8 cellular contexts compared by ENCODE assay signal in genomic region chr15:64152507-64153387, GRCh38. TPM values are rescaled to one million over a fixed set of nuclear protein-coding genes. Genes with fewer than 3 reads are reported as not detected.
DNase-seq lines count a peak whose midpoint lies in the region; ATAC-seq, FAIRE-seq and TF ChIP-seq lines count a peak whose summit lies in the region.

No MANE protein-coding gene starts in this region.

- in situ Hi-C loops in GM12878 (cut with MboI): no loop called here

- CTCF ChIA-PET in GM12878 (lab: Yijun Ruan, JAX): interaction anchor here (0.6 to 5.6 kb wide), 39 partner anchors 9 to 920 kb away, joined by 3 to 98 read pairs (median 4); partner anchors contain the start of genes CIAO2A, PPIB and SNX1

- H3K9me2 ChIP-seq in Karpas-422 (replicated peaks; ENCODE audit: insufficient read depth, low read length): no peaks in the 10 kb centered on the region

- WGBS in GM12878 (ENCODE audit: insufficient coverage, insufficient replicate concordance, low lambda C conversion rate, missing lambda C conversion rate): 1% methylated on average over 24 of the region's 27 CpGs

- TF ChIP-seq RAD21 in GM12878 (IDR thresholded peaks at IDR 0.05; ENCODE audit: insufficient read depth, low read depth, low read length): no peak

- H3K4me3 ChIP-seq in Karpas-422 (ENCODE audit: low read length) (peak overlapping the region; percentile 91), GM12878 (peak overlapping the region; percentile 82), mononuclear cell (ENCODE audit: low read length) (peak overlapping the region; percentile 41)

- peak overlapping the region; percentile 88 for H3K4me2 ChIP-seq in Karpas-422 (ENCODE audit: low read depth, low read length, poor library complexity, severe bottlenecking)
- peak overlapping the region; percentile 82 for H3K4me2 ChIP-seq in GM12878 (ENCODE audit: control insufficient read depth, insufficient read depth)

- peaks cover 49% of the 10 kb centered on the region for H3K4me1 ChIP-seq in Karpas-422 (ENCODE audit: low read length)
- peaks cover 35% of the 10 kb centered on the region for H3K4me1 ChIP-seq in GM12878 (ENCODE audit: control insufficient read depth, insufficient read depth, low read length)
- peaks cover 53% of the 10 kb centered on the region for H3K4me1 ChIP-seq in mononuclear cell (ENCODE audit: insufficient read depth, low read length)

- SMC1A ChIA-PET in GM12878 (lab: Charles Lee; ENCODE audit: uncharacterized antibody, unreplicated experiment): interaction anchor here (0.7 to 2.7 kb wide), 18 partner anchors 8 to 575 kb away, joined by 3 to 19 read pairs (median 4); partner anchors contain the start of genes DAPK2 and PPIB

- TF ChIP-seq POLR2A in GM19193 (IDR thresholded peaks at IDR 0.05; ENCODE audit: extremely low read depth, insufficient read depth, insufficient read length) (peak; percentile 44), GM12878 (IDR thresholded peaks at IDR 0.05; ENCODE audit: low read depth, low read length) (0 out of 2 replicates have a peak, but pooled peaks have one; percentile 3)

- BruUV-seq in GM12878 (replicated peaks; lab: Mats Ljungman, UMichigan): no TSS peak

- peak; percentile 2 for DNase-seq in DMS153 treated with DMSO at 0.1 percent for 48 hours (lab: John Stamatoyannopoulos, UW; ENCODE audit: unreplicated experiment)
- peak; percentile 90 for DNase-seq in Karpas-422
- no peak for DNase-seq in GM12878 (ENCODE audit: low read depth, low spot score)
- DNase-seq in midbrain (lab: John Stamatoyannopoulos, UW): no peak
- no peak for DNase-seq in epidermal melanocyte (ENCODE audit: insufficient read length, low spot score)
- DNase-seq in kidney glomerular epithelial cell (lab: John Stamatoyannopoulos, UW): no peak

- no peaks in the 10 kb centered on the region for H3K9me3 ChIP-seq in Karpas-422 (ENCODE audit: low read length)
- H3K9me3 ChIP-seq in GM12878 (replicated peaks; ENCODE audit: control insufficient read depth, insufficient read depth, low read length): no peaks in the 10 kb centered on the region
- H3K9me3 ChIP-seq in mononuclear cell (ENCODE audit: low read depth, low read length): no peaks in the 10 kb centered on the region

- H2AFZ ChIP-seq in Karpas-422 (ENCODE audit: low read length): peak overlapping the region; percentile 37; the same call in 1 of the 2 replicates
- peak overlapping the region; percentile 85 for H2AFZ ChIP-seq in GM12878 (ENCODE audit: control insufficient read depth, low read depth, low read length)

- H3K27me3 ChIP-seq in Karpas-422 (ENCODE audit: low read length): no peaks in the 10 kb centered on the region
- no peaks in the 10 kb centered on the region for H3K27me3 ChIP-seq in GM12878 (replicated peaks in 1 of 2; ENCODE audit: control insufficient read depth in 2 of 2, insufficient read depth in 2 of 2, low read length in 1 of 2)
- peaks cover 18% of the 10 kb centered on the region for H3K27me3 ChIP-seq in mononuclear cell (ENCODE audit: insufficient read depth, low read length)

- POLR2A ChIA-PET in GM12878 (lab: Charles Lee): interaction anchor here (0.6 to 4.0 kb wide), 7 partner anchors 9 to 1554 kb away, joined by 3 to 32 read pairs (median 5); partner anchors contain the start of genes CIAO2A, PPIB and SNX1

- H3K36me3 ChIP-seq in Karpas-422 (ENCODE audit: insufficient read depth, low read length) (peaks cover 17% of the 10 kb centered on the region; the same call in 1 of the 2 replicates), GM12878 (ENCODE audit: control insufficient read depth in 2 of 2, insufficient read depth in 2 of 2, low read length in 1 of 2) (peaks cover 19 to 20% of the 10 kb centered on the region in 2 experiments; a peak in 3 of 4 replicates)

- no peak for TF ChIP-seq EP300 in GM12878 (IDR thresholded peaks at IDR 0.05; ENCODE audit: borderline replicate concordance in 1 of 2, control insufficient read depth in 1 of 2, low read depth in 2 of 2, low read length in 2 of 2)

- FAIRE-seq in GM12878 (lab: Jason Lieb, UNC): no peak

- H3K79me2 ChIP-seq in Karpas-422 (ENCODE audit: low read length): peaks cover 7% of the 10 kb centered on the region; the same call in 1 of the 2 replicates
- H3K79me2 ChIP-seq in GM12878 (ENCODE audit: control insufficient read depth, insufficient read depth, low read length): peaks cover 21% of the 10 kb centered on the region

- no peak for TF ChIP-seq CTCF in GM12878 (IDR thresholded peaks at IDR 0.05 in 2 of 3, conservative IDR thresholded peaks at IDR 0.05 in 1 of 3; ENCODE audit: control insufficient read depth in 2 of 3, extremely low read depth in 1 of 3, insufficient read depth in 1 of 3, low read depth in 3 of 3, low read length in 3 of 3)

- ATAC-seq in GM12878: peak; percentile 42

- intact Hi-C loops in GM12878 (cut with micrococcal nuclease; ENCODE audit: unreplicated experiment): loop anchor here (1.0 to 10.0 kb wide), 3 partner anchors 59 to 678 kb away; partner anchors contain the start of gene CIAO2A

- RAD21 ChIA-PET in GM12878 (lab: Charles Lee; ENCODE audit: unreplicated experiment): interaction anchor here (0.6 to 3.1 kb wide), 25 partner anchors 8 to 575 kb away, joined by 3 to 29 read pairs (median 5); partner anchors contain the start of genes CIAO2A, PPIB and SNX1

- H3K27ac ChIP-seq in Karpas-422 (ENCODE audit: low read length): peak overlapping the region; percentile 97
- H3K27ac ChIP-seq in GM12878 (ENCODE audit: control insufficient read depth, insufficient read depth): peak overlapping the region; percentile 30

- peak overlapping the region; percentile 93 for H3K9ac ChIP-seq in Karpas-422 (ENCODE audit: low read length)
- peak overlapping the region; percentile 58; the same call in 1 of the 2 replicates for H3K9ac ChIP-seq in GM12878 (ENCODE audit: control insufficient read depth, insufficient read depth, low read length)

- peaks cover 11% of the 10 kb centered on the region; the same call in 1 of the 2 replicates for H4K20me1 ChIP-seq in Karpas-422 (ENCODE audit: insufficient read depth, low read depth, low read length)
- peaks cover 8% of the 10 kb centered on the region for H4K20me1 ChIP-seq in GM12878 (ENCODE audit: control insufficient read depth, insufficient read depth)

RNA-seq across cellular contexts. Expression of gene SNX22, which starts 1.2 kb away (rescaled TPM):
- 51.5 and 71.4 TPM in 2 replicates for total RNA-seq in Karpas-422 (2014; rRNA removed; shearing (Covaris generic); ENCODE audit: low replicate concordance)
- 19.1 and 22.5 TPM in 2 replicates for total RNA-seq in GM12878 (2013; cell fraction: nucleolus; rRNA removed)
- total RNA-seq in GM12878 (2014; rRNA removed): 23.2 and 25.7 TPM in 2 replicates
- 11.1 and 12.2 TPM in 2 replicates for total RNA-seq in GM12878 (2014; rRNA removed; fragmentation: Illumina TruSeq; extraction: Trizol)
- total RNA-seq in GM12878 (2021): 23.2 and 26.1 TPM in 2 replicates
- polyA plus RNA-seq in GM12878 (2011; ENCODE audit: low read depth): 3.8 TPM
- 3.2 and 4.4 TPM in 2 replicates for polyA plus RNA-seq in GM12878 (2011; rRNA removed)
- polyA plus RNA-seq in GM12878 (2011; cell fraction: cytosol; rRNA removed): 8.4 and 9.9 TPM in 2 replicates
- polyA plus RNA-seq in GM12878 (2011; cell fraction: nucleus; rRNA removed): 40.5 and 42.5 TPM in 2 replicates
- polyA plus RNA-seq in GM12878 (2012): 7.4 and 8.1 TPM in 2 replicates
- polyA plus RNA-seq in GM12878 (2014; fragmentation: Illumina TruSeq; extraction: Trizol): 6.6 and 10.4 TPM in 2 replicates
- polyA plus RNA-seq in GM12878 (2014; fragmentation: Nextera tagmentation; extraction: Ambion mirVana): 1 to 10 TPM; 6.3 to 6.8 TPM
- polyA plus RNA-seq in GM12878 (2014; rRNA removed): 26.1 and 29.0 TPM in 2 replicates
- polyA plus RNA-seq in GM12878 (2016; fragmentation: Nextera tagmentation; extraction: Ambion mirVana): 1 to 10 TPM; 6.4 to 6.9 TPM
- polyA minus RNA-seq in GM12878 (2011; rRNA and poly(A)+ RNA removed): 6.1 and 10.1 TPM in 2 replicates
- 1.6 and 2.0 TPM in 2 replicates for polyA minus RNA-seq in GM12878 (2011; cell fraction: cytosol; rRNA and poly(A)+ RNA removed)
- 13.7 and 25.9 TPM in 2 replicates for polyA minus RNA-seq in GM12878 (2011; cell fraction: nucleus; rRNA and poly(A)+ RNA removed)
- 4.5 TPM for total RNA-seq in mononuclear cell

RNA-seq across cellular contexts. Expression of gene PPIB, which starts 10.1 kb away (rescaled TPM):
- total RNA-seq in Karpas-422 (2014; rRNA removed; shearing (Covaris generic); ENCODE audit: low replicate concordance): 165 and 257 TPM in 2 replicates
- total RNA-seq in GM12878 (2013; cell fraction: nucleolus; rRNA removed): 92.7 and 97.9 TPM in 2 replicates
- total RNA-seq in GM12878 (2014; rRNA removed): 336 and 349 TPM in 2 replicates
- total RNA-seq in GM12878 (2014; rRNA removed; fragmentation: Illumina TruSeq; extraction: Trizol): 401 and 446 TPM in 2 replicates
- 404 and 424 TPM in 2 replicates for total RNA-seq in GM12878 (2021)
- polyA plus RNA-seq in GM12878 (2011; ENCODE audit: low read depth): 388 TPM
- polyA plus RNA-seq in GM12878 (2011; rRNA removed): 281 and 344 TPM in 2 replicates
- polyA plus RNA-seq in GM12878 (2011; cell fraction: cytosol; rRNA removed): 359 and 447 TPM in 2 replicates
- 184 and 201 TPM in 2 replicates for polyA plus RNA-seq in GM12878 (2011; cell fraction: nucleus; rRNA removed)
- 477 and 571 TPM in 2 replicates for polyA plus RNA-seq in GM12878 (2012)
- polyA plus RNA-seq in GM12878 (2014; fragmentation: Illumina TruSeq; extraction: Trizol): 284 and 570 TPM in 2 replicates
- polyA plus RNA-seq in GM12878 (2014; fragmentation: Nextera tagmentation; extraction: Ambion mirVana): 100 to 1,000 TPM; 831 to 858 TPM
- polyA plus RNA-seq in GM12878 (2014; rRNA removed): 393 and 399 TPM in 2 replicates
- 100 to 1,000 TPM; 915 to 936 TPM for polyA plus RNA-seq in GM12878 (2016; fragmentation: Nextera tagmentation; extraction: Ambion mirVana)
- 248 and 256 TPM in 2 replicates for polyA minus RNA-seq in GM12878 (2011; rRNA and poly(A)+ RNA removed)
- polyA minus RNA-seq in GM12878 (2011; cell fraction: cytosol; rRNA and poly(A)+ RNA removed): 100 and 121 TPM in 2 replicates
- polyA minus RNA-seq in GM12878 (2011; cell fraction: nucleus; rRNA and poly(A)+ RNA removed): 23.7 and 44.3 TPM in 2 replicates
- total RNA-seq in mononuclear cell: 219 TPM

RNA-seq across cellular contexts. Expression of gene SNX1, which starts 57.0 kb away (rescaled TPM):
- 52.0 and 55.5 TPM in 2 replicates for total RNA-seq in Karpas-422 (2014; rRNA removed; shearing (Covaris generic); ENCODE audit: low replicate concordance)
- 73.0 and 74.8 TPM in 2 replicates for total RNA-seq in GM12878 (2013; cell fraction: nucleolus; rRNA removed)
- total RNA-seq in GM12878 (2014; rRNA removed) (31.7 and 47.7 TPM in 2 replicates), GM12878 (2014; rRNA removed; fragmentation: Illumina TruSeq; extraction: Trizol) (60.4 and 62.5 TPM in 2 replicates), GM12878 (2021) (107 and 115 TPM in 2 replicates), mononuclear cell (29.2 TPM)
- 35.5 TPM for polyA plus RNA-seq in GM12878 (2011; ENCODE audit: low read depth)
- polyA plus RNA-seq in GM12878 (2011; rRNA removed) (97.7 and 107 TPM in 2 replicates), GM12878 (2014; fragmentation: Illumina TruSeq; extraction: Trizol) (92.2 and 97.0 TPM in 2 replicates), GM12878 (2014; fragmentation: Nextera tagmentation; extraction: Ambion mirVana) (10 to 100 TPM; 17.8 to 32.3 TPM), GM12878 (2014; rRNA removed) (79.8 and 95.7 TPM in 2 replicates), GM12878 (2016; fragmentation: Nextera tagmentation; extraction: Ambion mirVana) (100 to 1,000 TPM; 113 TPM)
- polyA plus RNA-seq in GM12878 (2011; cell fraction: cytosol; rRNA removed): 86.6 and 101 TPM in 2 replicates
- 133 and 168 TPM in 2 replicates for polyA plus RNA-seq in GM12878 (2011; cell fraction: nucleus; rRNA removed)
- polyA plus RNA-seq in GM12878 (2012): 58.2 and 60.8 TPM in 2 replicates
- polyA minus RNA-seq in GM12878 (2011; rRNA and poly(A)+ RNA removed): 70.5 and 78.2 TPM in 2 replicates
- polyA minus RNA-seq in GM12878 (2011; cell fraction: cytosol; rRNA and poly(A)+ RNA removed): 24.1 and 30.9 TPM in 2 replicates
- 29.1 and 41.5 TPM in 2 replicates for polyA minus RNA-seq in GM12878 (2011; cell fraction: nucleus; rRNA and poly(A)+ RNA removed)

RNA-seq across cellular contexts. Expression of gene CIAO2A, which starts 59.1 kb away (rescaled TPM):
- 106 and 129 TPM in 2 replicates for total RNA-seq in Karpas-422 (2014; rRNA removed; shearing (Covaris generic); ENCODE audit: low replicate concordance)
- 28.6 and 31.7 TPM in 2 replicates for total RNA-seq in GM12878 (2013; cell fraction: nucleolus; rRNA removed)
- 169 and 200 TPM in 2 replicates for total RNA-seq in GM12878 (2014; rRNA removed)
- 159 and 160 TPM in 2 replicates for total RNA-seq in GM12878 (2014; rRNA removed; fragmentation: Illumina TruSeq; extraction: Trizol)
- total RNA-seq in GM12878 (2021): 94.5 and 101 TPM in 2 replicates
- polyA plus RNA-seq in GM12878 (2011; ENCODE audit: low read depth): 57.0 TPM
- polyA plus RNA-seq in GM12878 (2011; rRNA removed): 209 and 341 TPM in 2 replicates
- 67.5 and 68.0 TPM in 2 replicates for polyA plus RNA-seq in GM12878 (2011; cell fraction: cytosol; rRNA removed)
- polyA plus RNA-seq in GM12878 (2011; cell fraction: nucleus; rRNA removed): 38.7 and 42.2 TPM in 2 replicates
- 108 and 116 TPM in 2 replicates for polyA plus RNA-seq in GM12878 (2012)
- 132 and 138 TPM in 2 replicates for polyA plus RNA-seq in GM12878 (2014; fragmentation: Illumina TruSeq; extraction: Trizol)
- polyA plus RNA-seq in GM12878 (2014; fragmentation: Nextera tagmentation; extraction: Ambion mirVana): 100 to 1,000 TPM; 264 to 303 TPM
- 164 and 198 TPM in 2 replicates for polyA plus RNA-seq in GM12878 (2014; rRNA removed)
- polyA plus RNA-seq in GM12878 (2016; fragmentation: Nextera tagmentation; extraction: Ambion mirVana): 100 to 1,000 TPM; 399 to 400 TPM
- polyA minus RNA-seq in GM12878 (2011; rRNA and poly(A)+ RNA removed): 15.3 and 17.4 TPM in 2 replicates
- polyA minus RNA-seq in GM12878 (2011; cell fraction: cytosol; rRNA and poly(A)+ RNA removed): 13.8 and 19.2 TPM in 2 replicates
- 7.9 and 11.5 TPM in 2 replicates for polyA minus RNA-seq in GM12878 (2011; cell fraction: nucleus; rRNA and poly(A)+ RNA removed)
- total RNA-seq in mononuclear cell: 47.9 TPM

Comparison
In these comparisons a context has a peak if more than half of its experiments do, and no peak if none do; other contexts are left out.
1. DNase-seq: peak in DMS153 treated with DMSO at 0.1 percent for 48 hours (single experiment) and Karpas-422 (single experiment); none in GM12878 (single experiment), midbrain (single experiment), epidermal melanocyte (single experiment) and kidney glomerular epithelial cell (single experiment).
2. H3K4me3 ChIP-seq: peak in every context shown above with its lines; median percentile 91 in Karpas-422; 82 in GM12878; 41 in mononuclear cell.